16 cellular contexts compared by ENCODE assay signal in genomic region chr12:62328296-62328921, GRCh38.
"Had no signal": no experiment of that assay in that cellular context is flagged by ENCODE, and none has a peak within 500 bp of the region (broad histone marks: within the 10 kb centered on the region; RNA-seq: fewer than 3 reads in every experiment).

No MANE protein-coding gene starts in this region.

- H3K36me3 ChIP-seq: brain microvascular endothelial cell had no signal

- DNase-seq: activated B cell treated with CpG ODN at 0.5 μM for 24 hours; activated CD4-positive, alpha-beta T cell treated with anti-CD3 and anti-CD28 coated beads, Interleukin-2, amount 10 ng/mL, durations not matched to agents 7 days and 5 days; activated T-cell treated with anti-CD3 and anti-CD28 coated beads, Interleukin-2, amount 50 U/mL, for 1 hour; amygdala; brain microvascular endothelial cell; cerebellar nuclear complex; dermis blood vessel endothelial cell; erythroblast; midbrain; naive B cell; stomach; T1000 had no signal

- H3K27ac ChIP-seq: brain microvascular endothelial cell, right atrium auricular region, skin epidermis, stomach, thoracic aorta had no signal

- H3K9me3 ChIP-seq: right atrium auricular region, stomach, thoracic aorta had no signal

- H3K4me3 ChIP-seq: lung, right atrium auricular region, skin epidermis, stomach, thoracic aorta had no signal

- H3K4me1 ChIP-seq: right atrium auricular region had no signal

- H3K27me3 ChIP-seq: brain microvascular endothelial cell, right atrium auricular region, stomach had no signal
